Comparison of ENCODE assay signal across 21 cellular contexts in genomic region chr20:59954718-59955117, GRCh38. TPM values are rescaled to one million over a fixed set of nuclear protein-coding genes. Genes with fewer than 3 reads are reported as not detected.
A peak's percentile ranks its signal among the peaks of the same experiment; 100 is the strongest.
DNase-seq lines count a peak whose midpoint lies in the region; ATAC-seq, FAIRE-seq and TF ChIP-seq lines count a peak whose summit lies in the region.
"Had no signal": no experiment of that assay in that cellular context is flagged by ENCODE, and none has a peak within 500 bp of the region (broad histone marks: within the 10 kb centered on the region; RNA-seq: fewer than 3 reads in every experiment).

No MANE protein-coding gene starts in this region.

- no peak for DNase-seq in T-helper 2 cell treated with Interferon-gamma antibody and Interleukin-4, amounts not matched to agents 5 μg/mL and 100 μg/mL, for 36 hours (ENCODE audit: low spot score)
- no peak for DNase-seq in T-helper 2 cell
- no peak for DNase-seq in K562 (ENCODE audit: extremely low read depth in 1 of 4, low spot score in 3 of 4)
- DNase-seq in MCF 10A (ENCODE audit: unreplicated experiment): no peak
- no peak for DNase-seq in NCI-H345 (lab: John Stamatoyannopoulos, UW)
- DNase-seq in NCI-H510A treated with DMSO at 0.1 percent for 48 hours (lab: John Stamatoyannopoulos, UW): no peak
- DNase-seq: BE2C, H9, Karpas-422, NCI-H1105, NCI-H446 had no signal

- H3K9ac ChIP-seq in KMS-11 (no peak overlapping the region), K562 (ENCODE audit: insufficient read depth in 1 of 2, low read depth in 2 of 2, low read length in 2 of 2) (no peak overlapping the region), skeletal muscle tissue (ENCODE audit: low read depth in 1 of 3, low read length in 3 of 3) (peak overlapping the region in 2 of 3 donors; percentile 9 to 45)

- peaks cover 2% of the 10 kb centered on the region for H3K9me1 ChIP-seq in K562 (ENCODE audit: control insufficient read depth, insufficient read depth, low read length)

- H3K79me2 ChIP-seq in KMS-11 (ENCODE audit: insufficient read depth, low read depth): no peaks in the 10 kb centered on the region
- H3K79me2 ChIP-seq in K562 (ENCODE audit: control insufficient read depth, insufficient read depth, low read length): no peaks in the 10 kb centered on the region

- TF ChIP-seq POLR2A in K562 (conservative IDR thresholded peaks at IDR 0.05): no peak

- 0 out of 2 replicates have a peak overlapping the region, but pooled peaks have one; percentile 70 for H2AFZ ChIP-seq in KMS-11 (ENCODE audit: low read depth)
- H2AFZ ChIP-seq in K562 (ENCODE audit: low read depth, low read length): no peak overlapping the region
- H2AFZ ChIP-seq: GM23338 had no signal

- TF ChIP-seq EP300 in K562 (IDR thresholded peaks at IDR 0.05; ENCODE audit: low read length): no peak

- H3K9me3 Mint-ChIP-seq in T-helper 2 cell treated with Interferon-gamma antibody and Interleukin-4, amounts not matched to agents 5 μg/mL and 100 μg/mL, for 36 hours: no peaks in the 10 kb centered on the region
- H3K9me3 Mint-ChIP-seq in MCF 10A (ENCODE audit: unreplicated experiment): no peaks in the 10 kb centered on the region
- H3K9me3 Mint-ChIP-seq: GM23338, H9, HFFc6, IgD-negative memory B cell had no signal

- TF ChIP-seq CTCF in KMS-11 (conservative IDR thresholded peaks at IDR 0.05; ENCODE audit: low read depth, low read length): no peak
- no peak for TF ChIP-seq CTCF in K562 (IDR thresholded peaks at IDR 0.05 in 2 of 3, conservative IDR thresholded peaks at IDR 0.05 in 1 of 3; ENCODE audit: insufficient read depth in 2 of 3, low read depth in 1 of 3, low read length in 3 of 3)
- TF ChIP-seq CTCF in MCF 10A (IDR thresholded peaks at IDR 0.05; ENCODE audit: unreplicated experiment): no peak

- CTCF ChIA-PET in K562 (lab: Yijun Ruan, JAX; ENCODE audit: low intra/inter-chr PET ratio) (interaction anchor here (1.3 kb wide), 1 partner anchor 171 kb away, joined by 4 read pairs; no protein-coding TSS in a partner anchor), MCF 10A (lab: Yijun Ruan, JAX) (interaction anchor here (0.6 to 22.6 kb wide), 18 partner anchors 9 to 295 kb away, joined by 3 to 360 read pairs (median 4); no protein-coding TSS in a partner anchor)

- H3K4me2 ChIP-seq in KMS-11: no peak overlapping the region
- H3K4me2 ChIP-seq in K562 (ENCODE audit: insufficient read depth, low read length): no peak overlapping the region
- H3K4me2 ChIP-seq: GM23338 had no signal

- in situ Hi-C loops in K562 (cut with MboI): no loop called here

- peak overlapping the region; percentile 44 for H3K27ac Mint-ChIP-seq in T-helper 2 cell treated with Interferon-gamma antibody and Interleukin-4, amounts not matched to agents 5 μg/mL and 100 μg/mL, for 36 hours
- H3K27ac Mint-ChIP-seq in MCF 10A (ENCODE audit: low read depth, unreplicated experiment): no peak overlapping the region
- H3K27ac Mint-ChIP-seq: GM23338, HFFc6, IgD-negative memory B cell had no signal

- POLR2A ChIA-PET in K562 (lab: Yijun Ruan, JAX) (interaction anchor here (0.7 to 1.5 kb wide), 4 partner anchors 11 to 385 kb away, joined by 3 to 6 read pairs (median 4); partner anchors contain the start of genes FAM217B and PPP1R3D), MCF 10A (lab: Yijun Ruan, JAX) (interaction anchor here (0.9 to 7.0 kb wide), 5 partner anchors 14 to 86 kb away, joined by 3 to 45 read pairs (median 6); partner anchors contain the start of genes FAM217B and PPP1R3D)

- H3K27me3 ChIP-seq in KMS-11 (ENCODE audit: insufficient read depth, low read depth): no peaks in the 10 kb centered on the region
- H3K27me3 ChIP-seq in K562 (ENCODE audit: control insufficient read depth in 2 of 2, insufficient read depth in 2 of 2, low read length in 2 of 2): peaks cover 0 to 7% of the 10 kb centered on the region in 2 experiments; a peak in 1 of 5 replicates
- H3K27me3 ChIP-seq in skeletal muscle tissue (ENCODE audit: control insufficient read depth in 3 of 3, insufficient read depth in 3 of 3, low read length in 3 of 3): no peaks in the 10 kb centered on the region
- H3K27me3 ChIP-seq: BE2C had no signal

- no peak overlapping the region for H3K4me3 Mint-ChIP-seq in T-helper 2 cell treated with Interferon-gamma antibody and Interleukin-4, amounts not matched to agents 5 μg/mL and 100 μg/mL, for 36 hours
- H3K4me3 Mint-ChIP-seq in MCF 10A (ENCODE audit: unreplicated experiment): no peak overlapping the region
- H3K4me3 Mint-ChIP-seq: GM23338, H9, HFFc6 had no signal

- H3K36me3 ChIP-seq in KMS-11 (ENCODE audit: insufficient read depth) (no peaks in the 10 kb centered on the region), K562 (ENCODE audit: control insufficient read depth, insufficient read depth, low read length) (no peaks in the 10 kb centered on the region), skeletal muscle tissue (ENCODE audit: control insufficient read depth in 3 of 3, insufficient read depth in 3 of 3, low read length in 3 of 3) (peaks cover 3 to 13% (median 4%) of the 10 kb centered on the region in 3 donors)
- H3K36me3 ChIP-seq: BE2C had no signal

- BruUV-seq in K562 (replicated peaks; lab: Mats Ljungman, UMichigan) (no TSS peak), MCF 10A (replicated peaks; lab: Mats Ljungman, UMichigan) (no TSS peak)

- H4K20me1 ChIP-seq in KMS-11 (ENCODE audit: insufficient read depth) (no peaks in the 10 kb centered on the region), K562 (replicated peaks; ENCODE audit: control insufficient read depth, insufficient read depth, low read length) (peaks cover 8% of the 10 kb centered on the region; the same call in 1 of the 2 replicates)

- ATAC-seq in K562: peak; percentile 44; the same call in 2 of the 3 replicates

- FAIRE-seq in K562 (lab: Jason Lieb, UNC): no peak
- FAIRE-seq: GM12892, GM19239 had no signal

- H3K27me3 Mint-ChIP-seq in T-helper 2 cell treated with Interferon-gamma antibody and Interleukin-4, amounts not matched to agents 5 μg/mL and 100 μg/mL, for 36 hours (ENCODE audit: low read depth): no peaks in the 10 kb centered on the region
- no peaks in the 10 kb centered on the region for H3K27me3 Mint-ChIP-seq in MCF 10A (ENCODE audit: insufficient read depth, unreplicated experiment)
- H3K27me3 Mint-ChIP-seq: IgD-negative memory B cell had no signal

- no peaks in the 10 kb centered on the region for H3K4me1 Mint-ChIP-seq in T-helper 2 cell treated with Interferon-gamma antibody and Interleukin-4, amounts not matched to agents 5 μg/mL and 100 μg/mL, for 36 hours (ENCODE audit: low read depth)
- H3K4me1 Mint-ChIP-seq in MCF 10A (ENCODE audit: insufficient read depth, unreplicated experiment): no peaks in the 10 kb centered on the region
- H3K4me1 Mint-ChIP-seq: IgD-negative memory B cell had no signal

- peaks cover 9% of the 10 kb centered on the region for H3K4me1 ChIP-seq in KMS-11 (ENCODE audit: low read depth, poor library complexity, severe bottlenecking)
- H3K4me1 ChIP-seq in K562 (replicated peaks in 1 of 2; ENCODE audit: control insufficient read depth in 2 of 2, insufficient read depth in 2 of 2, low read length in 2 of 2): no peaks in the 10 kb centered on the region
- peaks cover 10 to 12% (median 10%) of the 10 kb centered on the region in 3 donors for H3K4me1 ChIP-seq in skeletal muscle tissue (ENCODE audit: control insufficient read depth in 3 of 3, insufficient read depth in 3 of 3, low read length in 3 of 3)
- H3K4me1 ChIP-seq: BE2C had no signal

- H3K4me3 ChIP-seq in KMS-11 (IDR thresholded peaks at IDR 0.05; ENCODE audit: insufficient read depth, low read depth, low read length) (no peak overlapping the region), K562 (no peak overlapping the region), skeletal muscle tissue (ENCODE audit: low read length in 3 of 3) (peak overlapping the region in 1 of 3 donors; percentile 17)
- H3K4me3 ChIP-seq: GM23338, SK-N-MC had no signal

- H3K9me3 ChIP-seq in K562 (replicated peaks; ENCODE audit: control insufficient read depth, insufficient read depth, low read depth, low read length) (no peaks in the 10 kb centered on the region), skeletal muscle tissue (ENCODE audit: control insufficient read depth in 3 of 3, low read length in 3 of 3) (no peaks in the 10 kb centered on the region)
- H3K9me3 ChIP-seq: BE2C had no signal

- intact Hi-C loops in K562 (cut with micrococcal nuclease): loop anchor here (2.0 kb wide), 1 partner anchor 172 kb away; no protein-coding TSS in a partner anchor
- intact Hi-C loops in MCF 10A (cut with micrococcal nuclease): no loop called here

- no peaks in the 10 kb centered on the region for H3K36me3 Mint-ChIP-seq in T-helper 2 cell treated with Interferon-gamma antibody and Interleukin-4, amounts not matched to agents 5 μg/mL and 100 μg/mL, for 36 hours (ENCODE audit: low read depth)
- H3K36me3 Mint-ChIP-seq in MCF 10A (ENCODE audit: insufficient read depth, unreplicated experiment): no peaks in the 10 kb centered on the region
- H3K36me3 Mint-ChIP-seq: IgD-negative memory B cell had no signal

- 38% methylated on average over 3 of the region's 4 CpGs for WGBS in K562 (ENCODE audit: insufficient coverage, low coverage, missing lambda C conversion rate)

- H3K27ac ChIP-seq in KMS-11 (no peak overlapping the region), K562 (ENCODE audit: extremely low read depth, low read depth, low read length) (no peak overlapping the region), skeletal muscle tissue (ENCODE audit: low read depth, low read length) (peak overlapping the region; percentile 48)
- H3K27ac ChIP-seq: 22Rv1, RWPE1, SK-N-MC had no signal

- no peak for TF ChIP-seq RAD21 in K562 (CRISPR knock-in tag; conservative IDR thresholded peaks at IDR 0.05 in 1 of 2, IDR thresholded peaks at IDR 0.05 in 1 of 2)

RNA-seq across cellular contexts. Expression of gene CDH26, which starts 3.5 kb away (rescaled TPM):
- 0.35 and 0.46 TPM in 2 replicates for total RNA-seq in K562 (2011; cell fraction: chromatin; rRNA removed; ENCODE audit: low replicate concordance)
- 0.17 and 0.79 TPM in 2 replicates for total RNA-seq in K562 (2011; cell fraction: nucleolus; rRNA removed)
- total RNA-seq in K562 (2011; cell fraction: nucleoplasm; rRNA removed): 0.22 and 0.38 TPM in 2 replicates
- total RNA-seq in K562 (2014; rRNA removed) (0.04 TPM in 1 of 2 replicates, not detected in the other), K562 (2014; rRNA removed; fragmentation: Illumina TruSeq; extraction: Trizol) (0.07 and 0.10 TPM in 2 replicates), K562 (2015; rRNA removed; fragmentation: Illumina TruSeq; extraction: Trizol) (0.04 and 0.07 TPM in 2 replicates), K562 (2021) (0.22 TPM in 1 of 2 replicates, not detected in the other), skeletal muscle tissue (0.52 TPM), MCF 10A (2022) (0.12 and 0.71 TPM in 2 replicates)
- polyA plus RNA-seq in K562 (2011; rRNA removed) (0.13 and 0.22 TPM in 2 replicates), K562 (2014; fragmentation: Illumina TruSeq; extraction: Trizol) (0.10 TPM in 1 of 2 replicates, not detected in the other), K562 (2014; fragmentation: Nextera tagmentation; extraction: Ambion mirVana) (not detected), K562 (2014; rRNA removed) (0.12 and 0.13 TPM in 2 replicates)
- polyA plus RNA-seq in K562 (2011; cell fraction: cytosol; rRNA removed): 0.37 TPM in 1 of 2 replicates, not detected in the other
- polyA plus RNA-seq in K562 (2011; cell fraction: nucleus; rRNA removed): 0.47 and 1.5 TPM in 2 replicates
- polyA plus RNA-seq in K562 (2012): 0.05 and 0.21 TPM in 2 replicates
- polyA minus RNA-seq in K562 (2011; rRNA and poly(A)+ RNA removed): 0.09 and 0.18 TPM in 2 replicates
- not detected in 2 replicates for polyA minus RNA-seq in K562 (2011; cell fraction: cytosol; rRNA and poly(A)+ RNA removed)
- polyA minus RNA-seq in K562 (2011; cell fraction: nucleus; rRNA and poly(A)+ RNA removed): 0.13 and 0.33 TPM in 2 replicates
- polyA plus RNA-seq: IgD-negative memory B cell had no signal

RNA-seq across cellular contexts. Expression of gene FAM217B, which starts 14.5 kb away (rescaled TPM):
- total RNA-seq in K562 (2011; cell fraction: chromatin; rRNA removed; ENCODE audit: low replicate concordance): 2.7 and 10.4 TPM in 2 replicates
- total RNA-seq in K562 (2011; cell fraction: nucleolus; rRNA removed): 4.3 and 4.5 TPM in 2 replicates
- total RNA-seq in K562 (2011; cell fraction: nucleoplasm; rRNA removed): 5.4 and 7.9 TPM in 2 replicates
- total RNA-seq in K562 (2014; rRNA removed) (5.0 and 7.6 TPM in 2 replicates), K562 (2014; rRNA removed; fragmentation: Illumina TruSeq; extraction: Trizol) (6.3 and 8.2 TPM in 2 replicates), K562 (2015; rRNA removed; fragmentation: Illumina TruSeq; extraction: Trizol) (6.6 and 6.9 TPM in 2 replicates), K562 (2021) (11.1 and 13.4 TPM in 2 replicates), skeletal muscle tissue (7.3 TPM), MCF 10A (2022) (5.6 and 8.6 TPM in 2 replicates)
- polyA plus RNA-seq in K562 (2011; rRNA removed) (7.3 and 11.4 TPM in 2 replicates), K562 (2014; fragmentation: Illumina TruSeq; extraction: Trizol) (7.8 and 11.0 TPM in 2 replicates), K562 (2014; fragmentation: Nextera tagmentation; extraction: Ambion mirVana) (1 to 10 TPM; 4.8 to 5.1 TPM), K562 (2014; rRNA removed) (6.9 and 9.6 TPM in 2 replicates)
- polyA plus RNA-seq in K562 (2011; cell fraction: cytosol; rRNA removed): 2.4 and 3.7 TPM in 2 replicates
- 2.1 and 3.4 TPM in 2 replicates for polyA plus RNA-seq in K562 (2011; cell fraction: nucleus; rRNA removed)
- polyA plus RNA-seq in K562 (2012): 6.4 and 7.0 TPM in 2 replicates
- polyA minus RNA-seq in K562 (2011; rRNA and poly(A)+ RNA removed): 11.3 and 15.3 TPM in 2 replicates
- polyA minus RNA-seq in K562 (2011; cell fraction: cytosol; rRNA and poly(A)+ RNA removed): 3.5 and 5.4 TPM in 2 replicates
- 4.3 and 10.4 TPM in 2 replicates for polyA minus RNA-seq in K562 (2011; cell fraction: nucleus; rRNA and poly(A)+ RNA removed)

RNA-seq across cellular contexts. Expression of gene PPP1R3D, which starts 14.6 kb away (rescaled TPM):
- 2.2 and 2.4 TPM in 2 replicates for total RNA-seq in K562 (2011; cell fraction: chromatin; rRNA removed; ENCODE audit: low replicate concordance)
- total RNA-seq in K562 (2011; cell fraction: nucleolus; rRNA removed): 3.3 and 4.0 TPM in 2 replicates
- total RNA-seq in K562 (2011; cell fraction: nucleoplasm; rRNA removed): 3.5 and 3.7 TPM in 2 replicates
- total RNA-seq in K562 (2014; rRNA removed) (3.3 and 3.4 TPM in 2 replicates), K562 (2014; rRNA removed; fragmentation: Illumina TruSeq; extraction: Trizol) (2.0 and 2.1 TPM in 2 replicates), K562 (2015; rRNA removed; fragmentation: Illumina TruSeq; extraction: Trizol) (2.3 TPM in 2 replicates), K562 (2021) (2.6 and 3.0 TPM in 2 replicates), skeletal muscle tissue (6.8 TPM), MCF 10A (2022) (2.4 and 3.5 TPM in 2 replicates)
- polyA plus RNA-seq in K562 (2011; rRNA removed) (1.2 and 1.3 TPM in 2 replicates), K562 (2014; fragmentation: Illumina TruSeq; extraction: Trizol) (1.7 and 1.8 TPM in 2 replicates), K562 (2014; fragmentation: Nextera tagmentation; extraction: Ambion mirVana) (under 1 TPM; 0.35 to 0.52 TPM), K562 (2014; rRNA removed) (1.6 and 1.7 TPM in 2 replicates)
- polyA plus RNA-seq in K562 (2011; cell fraction: cytosol; rRNA removed): 0.91 and 1.6 TPM in 2 replicates
- polyA plus RNA-seq in K562 (2011; cell fraction: nucleus; rRNA removed): 2.1 and 2.2 TPM in 2 replicates
- polyA plus RNA-seq in K562 (2012): 1.5 and 2.8 TPM in 2 replicates
- 1.5 and 2.3 TPM in 2 replicates for polyA minus RNA-seq in K562 (2011; rRNA and poly(A)+ RNA removed)
- polyA minus RNA-seq in K562 (2011; cell fraction: cytosol; rRNA and poly(A)+ RNA removed): 1.2 and 1.6 TPM in 2 replicates
- 5.0 and 7.9 TPM in 2 replicates for polyA minus RNA-seq in K562 (2011; cell fraction: nucleus; rRNA and poly(A)+ RNA removed)

RNA-seq across cellular contexts. Expression of gene SYCP2, which starts 21.3 kb away (rescaled TPM):
- total RNA-seq in K562 (2011; cell fraction: chromatin; rRNA removed; ENCODE audit: low replicate concordance): 0.28 and 8.1 TPM in 2 replicates
- total RNA-seq in K562 (2011; cell fraction: nucleolus; rRNA removed): 0.39 TPM in 1 of 2 replicates, not detected in the other
- 0.53 and 1.5 TPM in 2 replicates for total RNA-seq in K562 (2011; cell fraction: nucleoplasm; rRNA removed)
- total RNA-seq in K562 (2014; rRNA removed) (0.41 and 0.53 TPM in 2 replicates), K562 (2014; rRNA removed; fragmentation: Illumina TruSeq; extraction: Trizol) (1.0 and 1.1 TPM in 2 replicates), K562 (2015; rRNA removed; fragmentation: Illumina TruSeq; extraction: Trizol) (1.6 and 1.7 TPM in 2 replicates), K562 (2021) (0.64 and 1.5 TPM in 2 replicates), skeletal muscle tissue (3.7 TPM), MCF 10A (2022) (0.35 and 0.61 TPM in 2 replicates)
- polyA plus RNA-seq in K562 (2011; rRNA removed) (0.24 and 0.35 TPM in 2 replicates), K562 (2014; fragmentation: Illumina TruSeq; extraction: Trizol) (0.28 and 0.76 TPM in 2 replicates), K562 (2014; fragmentation: Nextera tagmentation; extraction: Ambion mirVana) (under 1 TPM; 0.56 to 0.67 TPM), K562 (2014; rRNA removed) (0.34 and 1.4 TPM in 2 replicates)
- 0.04 TPM in 1 of 2 replicates, not detected in the other for polyA plus RNA-seq in K562 (2011; cell fraction: cytosol; rRNA removed)
- polyA plus RNA-seq in K562 (2011; cell fraction: nucleus; rRNA removed): 0.17 and 1.0 TPM in 2 replicates
- polyA plus RNA-seq in K562 (2012): 0.23 and 1.2 TPM in 2 replicates
- 0.70 and 1.2 TPM in 2 replicates for polyA minus RNA-seq in K562 (2011; rRNA and poly(A)+ RNA removed)
- not detected in 2 replicates for polyA minus RNA-seq in K562 (2011; cell fraction: cytosol; rRNA and poly(A)+ RNA removed)
- polyA minus RNA-seq in K562 (2011; cell fraction: nucleus; rRNA and poly(A)+ RNA removed): 0.40 and 3.3 TPM in 2 replicates

Comparison
In these comparisons a context has a peak if more than half of its experiments do, and no peak if none do; other contexts are left out.
1. H3K9ac ChIP-seq: peak in skeletal muscle tissue (2 of 3); none in KMS-11 (single experiment) and K562 (0 of 2).